ENCODE assay signal across 34 cellular contexts in genomic region chr21:19704832-19705231, GRCh38.
"Had no signal": no experiment of that assay in that cellular context is flagged by ENCODE, and none has a peak within 500 bp of the region (broad histone marks: within the 10 kb centered on the region; RNA-seq: fewer than 3 reads in every experiment).

No MANE protein-coding gene starts in this region.

- ATAC-seq: activated naive CD4-positive, alpha-beta T cell treated with anti-CD3 and anti-CD28 coated beads, Interleukin-2, amount 50 U/mL, for 72 hours; activated naive CD8-positive, alpha-beta T cell treated with anti-CD3 and anti-CD28 coated beads, Interleukin-2, amount 50 U/mL, for 24 hours; activated T-cell treated with anti-CD3 and anti-CD28 coated beads, Interleukin-2, amount 50 U/mL, for 4 hours; activated T-cell treated with anti-CD3 and anti-CD28 coated beads, Interleukin-2, amount 50 U/mL, for 72 hours; activated T-helper 17 cell treated with anti-CD3 and anti-CD28 coated beads, Interleukin-2, amount 50 U/mL, for 72 hours; body of pancreas had no signal

- DNase-seq: activated effector memory CD4-positive, alpha-beta T cell treated with anti-CD3 and anti-CD28 coated beads, Interleukin-2, amount 50 U/mL, for 16 hours; activated effector memory CD4-positive, alpha-beta T cell treated with Interleukin-2 at 50 U/mL for 16 hours; activated gamma-delta T cell; activated gamma-delta T cell treated with Interleukin-2 at 50 U/mL for 16 hours; activated naive CD4-positive, alpha-beta T cell; activated naive CD4-positive, alpha-beta T cell treated with anti-CD3 and anti-CD28 coated beads for 36 hours; activated naive CD4-positive, alpha-beta T cell treated with anti-CD3 and anti-CD28 coated beads, Interleukin-2, amount 10 ng/mL, durations not matched to agents 7 days and 5 days; activated naive CD4-positive, alpha-beta T cell treated with anti-CD3 and anti-CD28 coated beads, Interleukin-2, amount 50 U/mL, for 16 hours; activated naive CD4-positive, alpha-beta T cell treated with Interleukin-2 at 50 U/mL for 16 hours; activated naive CD8-positive, alpha-beta T cell treated with anti-CD3 and anti-CD28 coated beads for 36 hours; activated naive CD8-positive, alpha-beta T cell treated with anti-CD3 and anti-CD28 coated beads, Interleukin-2, amount 10 ng/mL, durations not matched to agents 7 days and 5 days; activated naive CD8-positive, alpha-beta T cell treated with anti-CD3 and anti-CD28 coated beads, Interleukin-2, amount 50 U/mL, for 24 hours; activated T-cell treated with anti-CD3 and anti-CD28 coated beads, Interleukin-2, amount 50 U/mL, for 1 hour; activated T-cell treated with anti-CD3 and anti-CD28 coated beads, Interleukin-2, amount 50 U/mL, for 24 hours; activated T-cell treated with anti-CD3 and anti-CD28 coated beads, Interleukin-2, amount 50 U/mL, for 4 hours; activated T-cell treated with anti-CD3 and anti-CD28 coated beads, Interleukin-2, amount 50 U/mL, for 48 hours; activated T-cell treated with anti-CD3 and anti-CD28 coated beads, Interleukin-2, amount 50 U/mL, for 72 hours; adrenal gland; amniotic stem cell; amygdala; anterior cingulate cortex; aorta; body of pancreas; brain microvascular endothelial cell; caudate nucleus; central memory CD4-positive, alpha-beta T cell; cerebellar nuclear complex had no signal

- H3K4me3 ChIP-seq: adrenal gland, ascending aorta, body of pancreas, breast epithelium, cardiac muscle cell had no signal

- H3K4me1 ChIP-seq: adrenal gland, ascending aorta, breast epithelium had no signal

- H3K9me3 ChIP-seq: ascending aorta, body of pancreas, breast epithelium had no signal

- FAIRE-seq: astrocyte, bronchial epithelial cell had no signal

- H3K27ac ChIP-seq: adrenal gland, ascending aorta, body of pancreas, brain microvascular endothelial cell, breast epithelium, cardiac muscle cell had no signal

- H3K36me3 ChIP-seq: adrenal gland, ascending aorta, brain microvascular endothelial cell, breast epithelium, cardiac muscle cell had no signal

- H3K27me3 ChIP-seq: adrenal gland, ascending aorta, body of pancreas, brain microvascular endothelial cell, breast epithelium, cardiac muscle cell had no signal
